Comparison of ENCODE assay signal across 16 cellular contexts in genomic region chr2:40458271-40458794, GRCh38. TPM values are rescaled to one million over a fixed set of nuclear protein-coding genes. Genes with fewer than 3 reads are reported as not detected.
A peak's percentile ranks its signal among the peaks of the same experiment; 100 is the strongest.
DNase-seq lines count a peak whose midpoint lies in the region; FAIRE-seq and TF ChIP-seq lines count a peak whose summit lies in the region.
"Had no signal": no experiment of that assay in that cellular context is flagged by ENCODE, and none has a peak within 500 bp of the region (broad histone marks: within the 10 kb centered on the region; RNA-seq: fewer than 3 reads in every experiment).

No MANE protein-coding gene starts in this region.

- H3K4me1 ChIP-seq in skeletal muscle satellite cell (ENCODE audit: control insufficient read depth, insufficient read depth, low read length): peaks cover 20% of the 10 kb centered on the region
- H3K4me1 ChIP-seq: esophagus squamous epithelium had no signal

- H3K4me1 Mint-ChIP-seq in glutamatergic neuron (ENCODE audit: low read depth, unreplicated experiment) (peaks cover 2% of the 10 kb centered on the region), osteocyte (ENCODE audit: unreplicated experiment) (peaks cover 9% of the 10 kb centered on the region)
- H3K4me1 Mint-ChIP-seq: activated T-helper 17 cell treated with anti-CD3 and anti-CD28 coated beads, Interleukin-2, amount 50 U/mL, for 72 hours; CD8-positive, alpha-beta memory T cell had no signal

- H3K27ac Mint-ChIP-seq in glutamatergic neuron (ENCODE audit: unreplicated experiment): no peak overlapping the region
- no peak overlapping the region for H3K27ac Mint-ChIP-seq in osteocyte (ENCODE audit: unreplicated experiment)
- H3K27ac Mint-ChIP-seq: activated T-helper 17 cell treated with anti-CD3 and anti-CD28 coated beads, Interleukin-2, amount 50 U/mL, for 72 hours; CD8-positive, alpha-beta memory T cell had no signal

- peak overlapping the region; percentile 35 for H3K9ac ChIP-seq in skeletal muscle satellite cell (ENCODE audit: low read depth, low read length)
- H3K9ac ChIP-seq: KMS-11 had no signal

- FAIRE-seq in GM19239 (lab: Jason Lieb, UNC): no peak

- H3K4me3 Mint-ChIP-seq in glutamatergic neuron (ENCODE audit: unreplicated experiment) (no peak overlapping the region), osteocyte (ENCODE audit: unreplicated experiment) (no peak overlapping the region)
- H3K4me3 Mint-ChIP-seq: activated T-helper 17 cell treated with anti-CD3 and anti-CD28 coated beads, Interleukin-2, amount 50 U/mL, for 72 hours; CD8-positive, alpha-beta memory T cell had no signal

- H3K9me3 Mint-ChIP-seq in glutamatergic neuron (ENCODE audit: unreplicated experiment) (no peaks in the 10 kb centered on the region), osteocyte (ENCODE audit: unreplicated experiment) (no peaks in the 10 kb centered on the region)
- H3K9me3 Mint-ChIP-seq: activated T-helper 17 cell treated with anti-CD3 and anti-CD28 coated beads, Interleukin-2, amount 50 U/mL, for 72 hours had no signal

- H3K4me2 ChIP-seq in skeletal muscle satellite cell (ENCODE audit: low read length): peak overlapping the region; percentile 72

- no peak overlapping the region for H3K4me3 ChIP-seq in skeletal muscle satellite cell (ENCODE audit: low read length)
- H3K4me3 ChIP-seq: esophagus squamous epithelium, lower lobe of right lung had no signal

- TF ChIP-seq CTCF in glutamatergic neuron (IDR thresholded peaks at IDR 0.05; ENCODE audit: partially characterized antibody, unreplicated experiment) (no peak), osteocyte (IDR thresholded peaks at IDR 0.05) (no peak)

- H3K27me3 Mint-ChIP-seq in glutamatergic neuron (ENCODE audit: unreplicated experiment) (no peaks in the 10 kb centered on the region), osteocyte (ENCODE audit: unreplicated experiment) (peaks cover 3% of the 10 kb centered on the region)
- H3K27me3 Mint-ChIP-seq: activated T-helper 17 cell treated with anti-CD3 and anti-CD28 coated beads, Interleukin-2, amount 50 U/mL, for 72 hours had no signal

- no peaks in the 10 kb centered on the region for H3K36me3 ChIP-seq in skeletal muscle satellite cell (ENCODE audit: insufficient read depth, low read length)
- H3K36me3 ChIP-seq: esophagus squamous epithelium, lower lobe of right lung had no signal

- peak; percentile 60 for DNase-seq in NCI-H2107 treated with DMSO at 0.1 percent for 48 hours (lab: John Stamatoyannopoulos, UW; ENCODE audit: unreplicated experiment)
- no peak for DNase-seq in NCI-H2107 (lab: John Stamatoyannopoulos, UW)
- DNase-seq in NCI-H69 (lab: John Stamatoyannopoulos, UW): peak; percentile 78
- peak; percentile 30 for DNase-seq in glutamatergic neuron
- no peak for DNase-seq in ureter (ENCODE audit: low spot score)
- DNase-seq in GM19239 (ENCODE audit: insufficient read length, low spot score): no peak
- no peak for DNase-seq in osteocyte (ENCODE audit: extremely low spot score, unreplicated experiment)
- DNase-seq: aorta; CD8-positive, alpha-beta memory T cell; esophagus squamous epithelium; lower lobe of right lung; NCI-H345 had no signal

- no peaks in the 10 kb centered on the region for H3K27me3 ChIP-seq in skeletal muscle satellite cell (ENCODE audit: control insufficient read depth, insufficient read depth, low read length)
- H3K27me3 ChIP-seq: esophagus squamous epithelium had no signal

- no peaks in the 10 kb centered on the region for H3K9me3 ChIP-seq in skeletal muscle satellite cell (replicated peaks; ENCODE audit: low read length)
- H3K9me3 ChIP-seq: esophagus squamous epithelium, lower lobe of right lung had no signal

- no peaks in the 10 kb centered on the region for H3K36me3 Mint-ChIP-seq in glutamatergic neuron (ENCODE audit: unreplicated experiment)
- no peaks in the 10 kb centered on the region for H3K36me3 Mint-ChIP-seq in osteocyte (ENCODE audit: unreplicated experiment)
- H3K36me3 Mint-ChIP-seq: CD8-positive, alpha-beta memory T cell had no signal

RNA-seq across cellular contexts. Expression of gene SLC8A1, which starts 6.4 kb away (rescaled TPM):
- total RNA-seq in glutamatergic neuron (ENCODE audit: unreplicated experiment) (1.9 TPM), ureter (116 TPM), osteocyte (17.3 and 18.0 TPM in 2 replicates)
- 22.9 and 24.1 TPM in 2 replicates for total RNA-seq in skeletal muscle satellite cell (2012; rRNA removed)
- total RNA-seq: H4 had no signal

Comparison
In these comparisons a context has a peak if more than half of its experiments do, and no peak if none do; other contexts are left out.
1. DNase-seq: peak in NCI-H2107 treated with DMSO at 0.1 percent for 48 hours (single experiment), NCI-H69 (single experiment) and glutamatergic neuron (single experiment); none in NCI-H2107 (single experiment), ureter (single experiment), GM19239 (single experiment) and osteocyte (single experiment).